In genomic region chrX:40331766-40332165, GRCh38 we compare ENCODE assay signal across 21 cellular contexts.
"Had no signal": no experiment of that assay in that cellular context is flagged by ENCODE, and none has a peak within 500 bp of the region (broad histone marks: within the 10 kb centered on the region; RNA-seq: fewer than 3 reads in every experiment).

No MANE protein-coding gene starts in this region.

- H3K27ac ChIP-seq: SJSA1, SK-N-MC had no signal

- H3K9me3 ChIP-seq: MG63, SJSA1 had no signal

- H3K4me3 ChIP-seq: MG63, SJSA1, SK-N-MC had no signal

- FAIRE-seq: RCC 7860 had no signal

- DNase-seq: Karpas-422, KG1, MG63, NCI-H1092 treated with DMSO at 0.1 percent for 48 hours, NCI-H1436, NCI-H187, NCI-H2029, NCI-H2081 treated with DMSO at 0.1 percent for 48 hours, NCI-H2171, NCI-H226, NCI-H446, NCI-H510A, NCI-H524 treated with DMSO at 0.1 percent for 48 hours, NCI-H69, NCI-H774, Right ventricle myocardium superior, RPMI8226, SIG-M5 had no signal

- H3K36me3 ChIP-seq: MG63, SJSA1 had no signal

- H3K27me3 ChIP-seq: MG63, SJSA1 had no signal
